In the genomic region with DNA sequence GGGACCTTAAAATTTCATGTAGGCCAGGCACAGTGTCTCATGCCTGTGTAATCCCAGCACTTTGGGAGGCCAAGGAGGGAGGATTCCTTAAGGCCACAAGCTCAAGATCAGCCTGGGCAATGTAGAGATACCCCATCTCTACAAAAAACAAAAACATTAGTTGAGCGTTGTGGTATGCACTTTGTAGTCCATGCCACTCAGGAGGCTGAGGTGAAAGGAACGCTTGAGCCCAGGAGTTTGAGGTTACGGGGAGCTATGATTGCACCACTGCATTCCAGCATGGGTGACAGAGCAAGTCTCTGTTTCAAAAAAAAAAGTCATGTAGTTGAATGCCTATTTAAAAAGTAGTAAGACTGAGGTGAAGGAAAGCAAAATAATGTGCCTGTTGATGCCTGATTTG, we compare ENCODE assay signal across 2 cellular contexts.
TF ChIP-seq lines count a peak whose summit lies in the region.

No MANE protein-coding gene starts in this region.

TF ChIP-seq in IMR-90, 13 proteins besides CTCF, POLR2A, EP300 and RAD21:
- TF ChIP-seq SMC3 (IDR thresholded peaks at IDR 0.05; ENCODE audit: low read depth, low read length) = no peak
- no peak for TF ChIP-seq NFE2L2 (IDR thresholded peaks at IDR 0.05; ENCODE audit: low read depth, low read length)
- peak; percentile 48; the same call in 1 of the 2 replicates for TF ChIP-seq CEBPB (IDR thresholded peaks at IDR 0.05; ENCODE audit: low read depth, low read length)
TF ChIP-seq in IMR-90: peak in this region for 1.

TF ChIP-seq in HEK293T, 16 proteins besides CTCF, POLR2A, EP300 and RAD21:
- no peak for TF ChIP-seq CTBP1 (IDR thresholded peaks at IDR 0.05; ENCODE audit: borderline replicate concordance)
- no peak for TF ChIP-seq HDGF (IDR thresholded peaks at IDR 0.05; ENCODE audit: borderline replicate concordance)
- no peak for TF ChIP-seq FOXM1 (IDR thresholded peaks at IDR 0.05; ENCODE audit: borderline replicate concordance)
- TF ChIP-seq SP1 (IDR thresholded peaks at IDR 0.05) = no peak
- TF ChIP-seq SUZ12 (IDR thresholded peaks at IDR 0.05) = no peak
- TF ChIP-seq NFRKB (IDR thresholded peaks at IDR 0.05) = no peak
- no peak for TF ChIP-seq ZNF384 (IDR thresholded peaks at IDR 0.05)
- TF ChIP-seq, protein P1, sequence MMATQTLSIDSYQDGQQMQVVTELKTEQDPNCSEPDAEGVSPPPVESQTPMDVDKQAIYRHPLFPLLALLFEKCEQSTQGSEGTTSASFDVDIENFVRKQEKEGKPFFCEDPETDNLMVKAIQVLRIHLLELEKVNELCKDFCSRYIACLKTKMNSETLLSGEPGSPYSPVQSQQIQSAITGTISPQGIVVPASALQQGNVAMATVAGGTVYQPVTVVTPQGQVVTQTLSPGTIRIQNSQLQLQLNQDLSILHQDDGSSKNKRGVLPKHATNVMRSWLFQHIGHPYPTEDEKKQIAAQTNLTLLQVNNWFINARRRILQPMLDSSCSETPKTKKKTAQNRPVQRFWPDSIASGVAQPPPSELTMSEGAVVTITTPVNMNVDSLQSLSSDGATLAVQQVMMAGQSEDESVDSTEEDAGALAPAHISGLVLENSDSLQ (IDR thresholded peaks at IDR 0.05) = no peak
- TF ChIP-seq FOXK2 (IDR thresholded peaks at IDR 0.05) = no peak
- TF ChIP-seq L3MBTL2 (conservative IDR thresholded peaks at IDR 0.05) = no peak
- no peak for TF ChIP-seq LEF1 (IDR thresholded peaks at IDR 0.05; ENCODE audit: borderline replicate concordance)
- TF ChIP-seq ARNT (IDR thresholded peaks at IDR 0.05) = no peak
